Comparison of ENCODE assay signal across 8 cellular contexts in genomic region chr4:2412885-2413716, GRCh38. TPM values are rescaled to one million over a fixed set of nuclear protein-coding genes. Genes with fewer than 3 reads are reported as not detected.
A peak's percentile ranks its signal among the peaks of the same experiment; 100 is the strongest.
DNase-seq lines count a peak whose midpoint lies in the region; ATAC-seq and TF ChIP-seq lines count a peak whose summit lies in the region.

No MANE protein-coding gene starts in this region.

- peak overlapping the region; percentile 42 for H3K4me3 Mint-ChIP-seq in Calu3 (ENCODE audit: low read depth, unreplicated experiment)
- H3K4me3 Mint-ChIP-seq in neural crest cell: no peak overlapping the region
- peak overlapping the region; percentile 63 to 87 for H3K4me3 Mint-ChIP-seq in stimulated activated naive CD8-positive, alpha-beta T cell treated with anti-CD3 and anti-CD28 coated beads, Interleukin-15, amount 100 ng/mL, for 72 hours

- H3K4me1 Mint-ChIP-seq in Calu3 (ENCODE audit: low read depth, unreplicated experiment): peaks cover 19% of the 10 kb centered on the region
- peaks cover 11% of the 10 kb centered on the region for H3K4me1 Mint-ChIP-seq in neural crest cell
- peaks cover 77% of the 10 kb centered on the region for H3K4me1 Mint-ChIP-seq in stimulated activated naive CD8-positive, alpha-beta T cell treated with anti-CD3 and anti-CD28 coated beads, Interleukin-15, amount 100 ng/mL, for 72 hours

- intact Hi-C loops in Calu3 (cut with micrococcal nuclease; ENCODE audit: unreplicated experiment): no loop called here

- DNase-seq in Calu3: peak; percentile 88
- DNase-seq in HT1080 (ENCODE audit: low read depth): peak; percentile 100
- peak; percentile 93 for DNase-seq in RPMI8226
- DNase-seq in activated T-helper 9 cell treated with anti-CD3 and anti-CD28 coated beads, Interleukin-2, amount 50 U/mL, for 16 hours (ENCODE audit: low read depth): peak; percentile 78
- DNase-seq in fibroblast of the conjunctiva (ENCODE audit: low read depth): peak; percentile 67
- peak; percentile 32 for DNase-seq in neural crest cell (ENCODE audit: low read depth, low spot score)
- peak; percentile 88 to 95 for DNase-seq in stimulated activated naive CD8-positive, alpha-beta T cell treated with anti-CD3 and anti-CD28 coated beads, Interleukin-15, amount 100 ng/mL, for 72 hours

- CTCF ChIA-PET in Calu3 (lab: Charles Lee): interaction anchor here (0.8 to 1.2 kb wide), 3 partner anchors 11 to 193 kb away, joined by 3 to 6 read pairs (median 3); partner anchors contain the start of genes HAUS3 and POLN

- H3K27me3 Mint-ChIP-seq in Calu3 (ENCODE audit: unreplicated experiment) (peaks cover 26% of the 10 kb centered on the region), neural crest cell (ENCODE audit: low read depth) (peaks cover 76% of the 10 kb centered on the region)
- peaks cover 35% of the 10 kb centered on the region for H3K27me3 Mint-ChIP-seq in stimulated activated naive CD8-positive, alpha-beta T cell treated with anti-CD3 and anti-CD28 coated beads, Interleukin-15, amount 100 ng/mL, for 72 hours

- H3K9me3 Mint-ChIP-seq in Calu3 (ENCODE audit: low read depth, unreplicated experiment) (no peaks in the 10 kb centered on the region), neural crest cell (no peaks in the 10 kb centered on the region)
- H3K9me3 Mint-ChIP-seq in stimulated activated naive CD8-positive, alpha-beta T cell treated with anti-CD3 and anti-CD28 coated beads, Interleukin-15, amount 100 ng/mL, for 72 hours: no peaks in the 10 kb centered on the region

- H3K36me3 Mint-ChIP-seq in Calu3 (ENCODE audit: insufficient read depth, unreplicated experiment) (peaks cover 6% of the 10 kb centered on the region), neural crest cell (ENCODE audit: low read depth) (no peaks in the 10 kb centered on the region)

- peak; percentile 65 for ATAC-seq in GM19463 (IDR thresholded peaks at IDR 0.05; ENCODE audit: unreplicated experiment)
- peak; percentile 91 for ATAC-seq in stimulated activated naive CD8-positive, alpha-beta T cell treated with anti-CD3 and anti-CD28 coated beads, Interleukin-15, amount 100 ng/mL, for 72 hours

- H3K27ac Mint-ChIP-seq in Calu3 (ENCODE audit: unreplicated experiment) (peak overlapping the region; percentile 27), neural crest cell (ENCODE audit: unreplicated experiment) (no peak overlapping the region)
- peak overlapping the region; percentile 92 to 93 for H3K27ac Mint-ChIP-seq in stimulated activated naive CD8-positive, alpha-beta T cell treated with anti-CD3 and anti-CD28 coated beads, Interleukin-15, amount 100 ng/mL, for 72 hours

- TF ChIP-seq CTCF in Calu3 (IDR thresholded peaks at IDR 0.05; ENCODE audit: unreplicated experiment): no peak
- peak; percentile 48 for TF ChIP-seq CTCF in neural crest cell (conservative IDR thresholded peaks at IDR 0.05)

- BruUV-seq in Calu3 (replicated peaks; lab: Mats Ljungman, UMichigan): TSS peak; percentile 26

RNA-seq across cellular contexts. Expression of gene ZFYVE28, which starts 5.3 kb away (rescaled TPM):
- total RNA-seq in Calu3 (2022): 1.2 and 2.4 TPM in 2 replicates
- 5.0 and 5.4 TPM in 2 replicates for total RNA-seq in HT1080 (2014; rRNA removed; shearing (Covaris generic))
- 1.7 and 2.0 TPM in 2 replicates for polyA plus RNA-seq in HT1080 (2015; cell fraction: cytosol; rRNA removed)
- polyA plus RNA-seq in HT1080 (2015; cell fraction: nucleus; rRNA removed): 1.9 and 4.8 TPM in 2 replicates
- total RNA-seq in neural crest cell: 1.2 and 1.4 TPM in 2 replicates

RNA-seq across cellular contexts. Expression of gene CFAP99, which starts 5.7 kb away (rescaled TPM):
- 0.32 TPM in 1 of 2 replicates, not detected in the other for total RNA-seq in Calu3 (2022)
- total RNA-seq in HT1080 (2014; rRNA removed; shearing (Covaris generic)): not detected in 2 replicates
- 0.02 TPM in 1 of 2 replicates, not detected in the other for polyA plus RNA-seq in HT1080 (2015; cell fraction: cytosol; rRNA removed)
- polyA plus RNA-seq in HT1080 (2015; cell fraction: nucleus; rRNA removed): not detected in 2 replicates
- not detected in 2 replicates for total RNA-seq in neural crest cell

RNA-seq across cellular contexts. Expression of gene RNF4, which starts 55.8 kb away (rescaled TPM):
- total RNA-seq in Calu3 (2022): 45.6 and 55.6 TPM in 2 replicates
- total RNA-seq in HT1080 (2014; rRNA removed; shearing (Covaris generic)): 77.4 and 97.7 TPM in 2 replicates
- polyA plus RNA-seq in HT1080 (2015; cell fraction: cytosol; rRNA removed): 64.0 and 68.1 TPM in 2 replicates
- polyA plus RNA-seq in HT1080 (2015; cell fraction: nucleus; rRNA removed): 57.1 and 60.3 TPM in 2 replicates
- 74.2 and 76.4 TPM in 2 replicates for total RNA-seq in neural crest cell

Comparison
In these comparisons a context has a peak if more than half of its experiments do, and no peak if none do; other contexts are left out.
1. Peak in every context shown above with its lines: DNase-seq and ATAC-seq.
2. DNase-seq: peak in every context shown above with its lines; median percentile 100 in HT1080; 93 in RPMI8226; 92 in stimulated activated naive CD8-positive, alpha-beta T cell treated with anti-CD3 and anti-CD28 coated beads, Interleukin-15, amount 100 ng/mL, for 72 hours; 88 in Calu3; 78 in activated T-helper 9 cell treated with anti-CD3 and anti-CD28 coated beads, Interleukin-2, amount 50 U/mL, for 16 hours; 67 in fibroblast of the conjunctiva; 32 in neural crest cell.